ENCODE assay signal across 25 cellular contexts in genomic region chr12:8957561-8957960, GRCh38. TPM values are rescaled to one million over a fixed set of nuclear protein-coding genes. Genes with fewer than 3 reads are reported as not detected.
DNase-seq lines count a peak whose midpoint lies in the region; ATAC-seq and TF ChIP-seq lines count a peak whose summit lies in the region.
"Had no signal": no experiment of that assay in that cellular context is flagged by ENCODE, and none has a peak within 500 bp of the region (broad histone marks: within the 10 kb centered on the region; RNA-seq: fewer than 3 reads in every experiment).

No MANE protein-coding gene starts in this region.

- H3K36me3 Mint-ChIP-seq in activated CD4-positive, alpha-beta T cell treated with anti-CD3 and anti-CD28 coated beads for 36 hours (ENCODE audit: low read depth) = peaks cover 28% of the 10 kb centered on the region
- H3K36me3 Mint-ChIP-seq in CD8-positive, alpha-beta memory T cell = peaks cover 4 to 13% (median 4%) of the 10 kb centered on the region in 3 donors
- peaks cover 14% of the 10 kb centered on the region for H3K36me3 Mint-ChIP-seq in effector memory CD8-positive, alpha-beta T cell (ENCODE audit: insufficient read depth)
- H3K36me3 Mint-ChIP-seq in natural killer cell treated with Interleukin-12 subunit alpha and Interleukin-12 subunit beta and Interleukin-15 and Interleukin-18, amount 100 ng/mL, for 72 hours = peaks cover 13% of the 10 kb centered on the region

- H3K27ac ChIP-seq in CD8-positive, alpha-beta memory T cell (ENCODE audit: low read depth, low read length) = no peak overlapping the region
- no peak overlapping the region for H3K27ac ChIP-seq in gastroesophageal sphincter
- H3K27ac ChIP-seq: 22Rv1, C4-2B, KMS-11, PC-9, SJCRH30 had no signal

- H3K27me3 Mint-ChIP-seq in activated CD4-positive, alpha-beta T cell treated with anti-CD3 and anti-CD28 coated beads for 36 hours = no peaks in the 10 kb centered on the region
- H3K27me3 Mint-ChIP-seq in CD8-positive, alpha-beta memory T cell = no peaks in the 10 kb centered on the region
- H3K27me3 Mint-ChIP-seq in effector memory CD8-positive, alpha-beta T cell = no peaks in the 10 kb centered on the region
- H3K27me3 Mint-ChIP-seq in natural killer cell treated with Interleukin-12 subunit alpha and Interleukin-12 subunit beta and Interleukin-15 and Interleukin-18, amount 100 ng/mL, for 72 hours = no peaks in the 10 kb centered on the region
- H3K27me3 Mint-ChIP-seq: B cell had no signal

- H3K4me1 Mint-ChIP-seq in activated CD4-positive, alpha-beta T cell treated with anti-CD3 and anti-CD28 coated beads for 36 hours = peaks cover 75% of the 10 kb centered on the region
- H3K4me1 Mint-ChIP-seq in CD8-positive, alpha-beta memory T cell = peaks cover 86 to 93% (median 88%) of the 10 kb centered on the region in 3 donors
- peaks cover 40 to 52% of the 10 kb centered on the region in 2 donors for H3K4me1 Mint-ChIP-seq in effector memory CD8-positive, alpha-beta T cell (ENCODE audit: low read depth in 2 of 2)
- H3K4me1 Mint-ChIP-seq in natural killer cell treated with Interleukin-12 subunit alpha and Interleukin-12 subunit beta and Interleukin-15 and Interleukin-18, amount 100 ng/mL, for 72 hours (ENCODE audit: low read depth in 2 of 2) = peaks cover 32 to 34% of the 10 kb centered on the region in 2 donors
- H3K4me1 Mint-ChIP-seq: B cell had no signal

- no peak for TF ChIP-seq CTCF in gastroesophageal sphincter (IDR thresholded peaks at IDR 0.05)

- peaks cover 12% of the 10 kb centered on the region for H3K9me3 Mint-ChIP-seq in activated CD4-positive, alpha-beta T cell treated with anti-CD3 and anti-CD28 coated beads for 36 hours (ENCODE audit: low read depth)
- H3K9me3 Mint-ChIP-seq in CD8-positive, alpha-beta memory T cell = peaks cover 0 to 3% (median 2%) of the 10 kb centered on the region in 5 donors
- H3K9me3 Mint-ChIP-seq in effector memory CD8-positive, alpha-beta T cell = no peaks in the 10 kb centered on the region
- peaks cover 5% of the 10 kb centered on the region for H3K9me3 Mint-ChIP-seq in natural killer cell treated with Interleukin-12 subunit alpha and Interleukin-12 subunit beta and Interleukin-15 and Interleukin-18, amount 100 ng/mL, for 72 hours
- H3K9me3 Mint-ChIP-seq: HFFc6 had no signal

- no peaks in the 10 kb centered on the region for H3K36me3 ChIP-seq in CD8-positive, alpha-beta memory T cell (ENCODE audit: insufficient read depth, low read length)
- H3K36me3 ChIP-seq in gastroesophageal sphincter = peaks cover 0 to 17% of the 10 kb centered on the region in 2 donors
- H3K36me3 ChIP-seq: SJCRH30 had no signal

- CTCF ChIA-PET in activated CD4-positive, alpha-beta T cell treated with anti-CD3 and anti-CD28 coated beads for 36 hours (lab: Charles Lee) = interaction anchor here (1.2 to 1.5 kb wide), 3 partner anchors 8 to 77 kb away, joined by 3 to 5 read pairs (median 4); partner anchors contain the start of gene M6PR
- CTCF ChIA-PET in CD8-positive, alpha-beta memory T cell (lab: Charles Lee) = no interaction called here

- intact Hi-C loops in activated CD4-positive, alpha-beta T cell treated with anti-CD3 and anti-CD28 coated beads for 36 hours (cut with DNase I, micrococcal nuclease) = no loop called here

- 67 to 80% methylated on average over 3 to 4 of the region's 4 CpGs for WGBS in gastroesophageal sphincter (ENCODE audit: low coverage in 1 of 2), 2 donors

- ATAC-seq in activated CD4-positive, alpha-beta T cell treated with anti-CD3 and anti-CD28 coated beads for 36 hours = no peak
- no peak for ATAC-seq in effector memory CD8-positive, alpha-beta T cell (replicated peaks)
- ATAC-seq in natural killer cell treated with Interleukin-12 subunit alpha and Interleukin-12 subunit beta and Interleukin-15 and Interleukin-18, amount 100 ng/mL, for 72 hours = no peak
- ATAC-seq in HG02610 (IDR thresholded peaks at IDR 0.05; ENCODE audit: unreplicated experiment) = no peak
- no peak for ATAC-seq in GM21515 (IDR thresholded peaks at IDR 0.05; ENCODE audit: unreplicated experiment)
- no peak for ATAC-seq in gastroesophageal sphincter

- H3K4me1 ChIP-seq in CD8-positive, alpha-beta memory T cell (ENCODE audit: insufficient read depth, low read length) = peaks cover 96% of the 10 kb centered on the region
- H3K4me1 ChIP-seq in gastroesophageal sphincter = no peaks in the 10 kb centered on the region
- H3K4me1 ChIP-seq: HAP-1, SJCRH30 had no signal

- no peak overlapping the region for H3K4me3 ChIP-seq in CD8-positive, alpha-beta memory T cell (ENCODE audit: low read length)
- H3K4me3 ChIP-seq in gastroesophageal sphincter = no peak overlapping the region
- H3K4me3 ChIP-seq: HAP-1, PC-9, SJCRH30 had no signal

- peak overlapping the region; percentile 28 for H3K27ac Mint-ChIP-seq in activated CD4-positive, alpha-beta T cell treated with anti-CD3 and anti-CD28 coated beads for 36 hours
- H3K27ac Mint-ChIP-seq in CD8-positive, alpha-beta memory T cell = peak overlapping the region; percentile 69 to 98 (median 90)
- peak overlapping the region; percentile 87 to 88 for H3K27ac Mint-ChIP-seq in effector memory CD8-positive, alpha-beta T cell
- peak overlapping the region; percentile 42 to 97 for H3K27ac Mint-ChIP-seq in natural killer cell treated with Interleukin-12 subunit alpha and Interleukin-12 subunit beta and Interleukin-15 and Interleukin-18, amount 100 ng/mL, for 72 hours
- H3K27ac Mint-ChIP-seq: B cell, HFFc6 had no signal

- POLR2A ChIA-PET in activated CD4-positive, alpha-beta T cell treated with anti-CD3 and anti-CD28 coated beads for 36 hours (lab: Charles Lee) = no interaction called here
- POLR2A ChIA-PET in CD8-positive, alpha-beta memory T cell (lab: Charles Lee) = no interaction called here

- no peak for TF ChIP-seq POLR2A in gastroesophageal sphincter (IDR thresholded peaks at IDR 0.05)

- no peak for DNase-seq in activated CD4-positive, alpha-beta T cell treated with anti-CD3 and anti-CD28 coated beads for 36 hours
- DNase-seq in activated CD4-positive, alpha-beta T cell treated with anti-CD3 and anti-CD28 coated beads, Interleukin-2, amount 50 U/mL, for 4 hours = no peak
- no peak for DNase-seq in CD8-positive, alpha-beta memory T cell
- no peak for DNase-seq in effector memory CD8-positive, alpha-beta T cell
- no peak for DNase-seq in natural killer cell treated with Interleukin-12 subunit alpha and Interleukin-12 subunit beta and Interleukin-15 and Interleukin-18, amount 100 ng/mL, for 72 hours (ENCODE audit: low spot score)
- DNase-seq: COR-L47, DMS53, GOT3, HFFc6, IMR-90, MM.1S, NCI-H2029, NCI-H446, NCI-H524 treated with DMSO at 0.1 percent for 48 hours, NCI-H82, PC-9, SJCRH30 had no signal

- H3K4me3 Mint-ChIP-seq in activated CD4-positive, alpha-beta T cell treated with anti-CD3 and anti-CD28 coated beads for 36 hours = no peak overlapping the region
- H3K4me3 Mint-ChIP-seq in CD8-positive, alpha-beta memory T cell = peak overlapping the region in 4 of 7 donors; percentile 19 to 56 (median 48)
- H3K4me3 Mint-ChIP-seq in effector memory CD8-positive, alpha-beta T cell = peak overlapping the region; percentile 18 to 30
- no peak overlapping the region for H3K4me3 Mint-ChIP-seq in natural killer cell treated with Interleukin-12 subunit alpha and Interleukin-12 subunit beta and Interleukin-15 and Interleukin-18, amount 100 ng/mL, for 72 hours
- H3K4me3 Mint-ChIP-seq: B cell, HFFc6 had no signal

- no peak for TF ChIP-seq EP300 in gastroesophageal sphincter (IDR thresholded peaks at IDR 0.05)

- H3K27me3 ChIP-seq in CD8-positive, alpha-beta memory T cell (ENCODE audit: insufficient read depth, low read length, poor library complexity, severe bottlenecking) = no peaks in the 10 kb centered on the region
- no peaks in the 10 kb centered on the region for H3K27me3 ChIP-seq in gastroesophageal sphincter
- H3K27me3 ChIP-seq: SJCRH30 had no signal

- H3K9me3 ChIP-seq in CD8-positive, alpha-beta memory T cell (ENCODE audit: low read length) = no peaks in the 10 kb centered on the region
- H3K9me3 ChIP-seq in gastroesophageal sphincter = no peaks in the 10 kb centered on the region
- H3K9me3 ChIP-seq: SJCRH30 had no signal

RNA-seq across cellular contexts. Expression of gene M6PR, which starts 8.1 kb away (rescaled TPM):
- total RNA-seq in activated CD4-positive, alpha-beta T cell treated with anti-CD3 and anti-CD28 coated beads for 36 hours = 100 to 1,000 TPM; 146 to 179 TPM
- 100 to 1,000 TPM; 226 to 248 TPM for total RNA-seq in CD8-positive, alpha-beta memory T cell
- 329 TPM for polyA plus RNA-seq in CD8-positive, alpha-beta memory T cell
- total RNA-seq in natural killer cell treated with Interleukin-12 subunit alpha and Interleukin-12 subunit beta and Interleukin-15 and Interleukin-18, amount 100 ng/mL, for 72 hours = 100 to 1,000 TPM; 213 to 346 TPM
- 100 to 1,000 TPM in 1 of 4 donors, 10 to 100 TPM in 3; 79.5 to 105 (median 90.2) TPM for total RNA-seq in gastroesophageal sphincter

RNA-seq across cellular contexts. Expression of gene KLRG1, which starts 31.8 kb away (rescaled TPM):
- 1 to 10 TPM; 2.3 to 2.7 TPM for total RNA-seq in activated CD4-positive, alpha-beta T cell treated with anti-CD3 and anti-CD28 coated beads for 36 hours
- 10 to 100 TPM; 11.5 to 12.3 TPM for total RNA-seq in CD8-positive, alpha-beta memory T cell
- polyA plus RNA-seq in CD8-positive, alpha-beta memory T cell = 364 TPM
- total RNA-seq in natural killer cell treated with Interleukin-12 subunit alpha and Interleukin-12 subunit beta and Interleukin-15 and Interleukin-18, amount 100 ng/mL, for 72 hours = 10 to 100 TPM in 1 of 2 donors, 1 to 10 TPM in 1; 6.7 to 23.2 TPM
- total RNA-seq in gastroesophageal sphincter = 1 to 10 TPM in 2 of 4 donors, under 1 TPM in 1, not detected in 1; 0.45 to 5.7 (median 1.6) TPM

RNA-seq across cellular contexts. Expression of gene PHC1, which starts 43.3 kb away (rescaled TPM):
- total RNA-seq in activated CD4-positive, alpha-beta T cell treated with anti-CD3 and anti-CD28 coated beads for 36 hours = 10 to 100 TPM; 17.1 to 21.9 TPM
- 10 to 100 TPM; 18.5 to 19.5 TPM for total RNA-seq in CD8-positive, alpha-beta memory T cell
- 21.0 TPM for polyA plus RNA-seq in CD8-positive, alpha-beta memory T cell
- 10 to 100 TPM in 1 of 2 donors, 1 to 10 TPM in 1; 8.4 to 15.9 TPM for total RNA-seq in natural killer cell treated with Interleukin-12 subunit alpha and Interleukin-12 subunit beta and Interleukin-15 and Interleukin-18, amount 100 ng/mL, for 72 hours
- 10 to 100 TPM; 22.7 to 52.0 (median 42.1) TPM for total RNA-seq in gastroesophageal sphincter

Comparison
In these comparisons a context has a peak if more than half of its experiments do, and no peak if none do; other contexts are left out.
1. H3K27ac Mint-ChIP-seq: peak in every context shown above with its lines; median percentile 90 in CD8-positive, alpha-beta memory T cell; 88 in effector memory CD8-positive, alpha-beta T cell; 70 in natural killer cell treated with Interleukin-12 subunit alpha and Interleukin-12 subunit beta and Interleukin-15 and Interleukin-18, amount 100 ng/mL, for 72 hours; 28 in activated CD4-positive, alpha-beta T cell treated with anti-CD3 and anti-CD28 coated beads for 36 hours.
2. H3K4me3 Mint-ChIP-seq: peak in CD8-positive, alpha-beta memory T cell (4 of 7) and effector memory CD8-positive, alpha-beta T cell (2 of 2); none in activated CD4-positive, alpha-beta T cell treated with anti-CD3 and anti-CD28 coated beads for 36 hours (single experiment) and natural killer cell treated with Interleukin-12 subunit alpha and Interleukin-12 subunit beta and Interleukin-15 and Interleukin-18, amount 100 ng/mL, for 72 hours (single experiment).